ENCODE assay signal across 9 cellular contexts in genomic region chr19:21482863-21483276, GRCh38. TPM values are rescaled to one million over a fixed set of nuclear protein-coding genes. Genes with fewer than 3 reads are reported as not detected.
DNase-seq lines count a peak whose midpoint lies in the region; ATAC-seq, FAIRE-seq and TF ChIP-seq lines count a peak whose summit lies in the region.
"Had no signal": no experiment of that assay in that cellular context is flagged by ENCODE, and none has a peak within 500 bp of the region (broad histone marks: within the 10 kb centered on the region; RNA-seq: fewer than 3 reads in every experiment).

No MANE protein-coding gene starts in this region.

- no peaks in the 10 kb centered on the region for H3K4me1 ChIP-seq in HepG2 (ENCODE audit: insufficient read depth, low read length)
- H3K4me1 ChIP-seq: BLaER1 treated with 17β-estradiol and CSF1 and Interleukin-3, amounts not matched to agents 10 nM and 100 nM had no signal

- 58% methylated on average over 15 of the region's 18 CpGs for WGBS in HepG2 (ENCODE audit: low lambda C conversion rate)

- no peak overlapping the region for H2AFZ ChIP-seq in HepG2 (ENCODE audit: low read length)

- intact Hi-C loops in MCF 10A (cut with micrococcal nuclease) (no loop called here), HepG2 (cut with micrococcal nuclease; ENCODE audit: unreplicated experiment) (no loop called here)

- TF ChIP-seq RAD21 in HepG2 (CRISPR knock-in tag; IDR thresholded peaks at IDR 0.05) = no peak

- POLR2A ChIA-PET in MCF 10A (lab: Yijun Ruan, JAX) = interaction anchor here (0.7 kb wide), 1 partner anchor 788 kb away, joined by 3 read pairs; no protein-coding TSS in a partner anchor
- POLR2A ChIA-PET in HepG2 (lab: Yijun Ruan, JAX) = no interaction called here

- H3K27ac Mint-ChIP-seq in MCF 10A (ENCODE audit: low read depth, unreplicated experiment) = no peak overlapping the region

- H3K36me3 Mint-ChIP-seq in MCF 10A (ENCODE audit: insufficient read depth, unreplicated experiment) = no peaks in the 10 kb centered on the region

- H3K9me3 ChIP-seq in HepG2 (ENCODE audit: low read length) = peaks cover 56% of the 10 kb centered on the region

- H3K79me2 ChIP-seq in HepG2 (ENCODE audit: insufficient read depth, low read length) = no peaks in the 10 kb centered on the region

- H3K27ac ChIP-seq in VCaP = peak overlapping the region; percentile 18; the same call in 1 of the 2 replicates
- H3K27ac ChIP-seq in HepG2 (ENCODE audit: extremely low read length, insufficient read depth, low read length) = no peak overlapping the region
- H3K27ac ChIP-seq: BLaER1 treated with 17β-estradiol and CSF1 and Interleukin-3, amounts not matched to agents 10 nM and 100 nM had no signal

- no peaks in the 10 kb centered on the region for H4K20me1 ChIP-seq in HepG2 (ENCODE audit: insufficient read depth, low read length)
- H4K20me1 ChIP-seq: BLaER1 treated with 17β-estradiol and CSF1 and Interleukin-3, amounts not matched to agents 10 nM and 100 nM had no signal

- peak; percentile 91 for TF ChIP-seq CTCF in VCaP (conservative IDR thresholded peaks at IDR 0.05)
- TF ChIP-seq CTCF in MCF 10A (IDR thresholded peaks at IDR 0.05; ENCODE audit: unreplicated experiment) = peak; percentile 30
- peak; percentile 55 for TF ChIP-seq CTCF in HepG2 (CRISPR knock-in tag; IDR thresholded peaks at IDR 0.05)

- no peaks in the 10 kb centered on the region for H3K36me3 ChIP-seq in HepG2 (replicated peaks in 1 of 2; ENCODE audit: control insufficient read depth in 1 of 2, insufficient read depth in 2 of 2, low read length in 2 of 2)

- peak; percentile 1 for DNase-seq in NCI-H2107 (lab: John Stamatoyannopoulos, UW)
- no peak for DNase-seq in NCI-H2107 treated with DMSO at 0.1 percent for 48 hours (lab: John Stamatoyannopoulos, UW; ENCODE audit: unreplicated experiment)
- peak; percentile 15 for DNase-seq in MCF 10A (ENCODE audit: unreplicated experiment)
- DNase-seq in HepG2 (ENCODE audit: low spot score) = peak; percentile 6
- DNase-seq in stimulated activated CD8-positive, alpha-beta memory T cell treated with anti-CD3 and anti-CD28 coated beads, Interleukin-15, amount 100 ng/mL, for 1 hour (ENCODE audit: low read depth) = peak; percentile 35
- no peak for DNase-seq in glomerular visceral epithelial cell (ENCODE audit: extremely low spot score)

- FAIRE-seq in HepG2 (lab: Jason Lieb, UNC) = no peak

- ATAC-seq in HepG2 = peak; percentile 76
- no peak for ATAC-seq in HG03354 (IDR thresholded peaks at IDR 0.05; ENCODE audit: poor library complexity, severe bottlenecking, unreplicated experiment)

- no peak for TF ChIP-seq POLR2A in HepG2 (IDR thresholded peaks at IDR 0.05; ENCODE audit: insufficient read depth in 1 of 2, low read depth in 2 of 2, low read length in 2 of 2)

- no peak for TF ChIP-seq EP300 in HepG2 (IDR thresholded peaks at IDR 0.05; ENCODE audit: low read depth in 2 of 2, low read length in 2 of 2)
- TF ChIP-seq EP300 in HepG2 (CRISPR knock-in tag; IDR thresholded peaks at IDR 0.05; ENCODE audit: borderline replicate concordance) = no peak

- H3K4me1 Mint-ChIP-seq in MCF 10A (ENCODE audit: insufficient read depth, unreplicated experiment) = no peaks in the 10 kb centered on the region

- H3K27me3 ChIP-seq in HepG2 (ENCODE audit: control insufficient read depth in 1 of 2, insufficient read depth in 2 of 2, low read length in 2 of 2) = no peaks in the 10 kb centered on the region
- H3K27me3 ChIP-seq: BLaER1 treated with 17β-estradiol and CSF1 and Interleukin-3, amounts not matched to agents 10 nM and 100 nM had no signal

- no peak overlapping the region for H3K9ac ChIP-seq in HepG2 (ENCODE audit: insufficient read depth, low read depth, low read length)
- H3K9ac ChIP-seq: BLaER1 treated with 17β-estradiol and CSF1 and Interleukin-3, amounts not matched to agents 10 nM and 100 nM had no signal

- H3K4me3 ChIP-seq in HepG2 (replicated peaks in 1 of 3; ENCODE audit: insufficient read depth in 1 of 3, low read depth in 2 of 3, low read length in 3 of 3) = no peak overlapping the region

- no TSS peak for BruUV-seq in MCF 10A (replicated peaks; lab: Mats Ljungman, UMichigan)
- no TSS peak for BruUV-seq in HepG2 (replicated peaks; lab: Mats Ljungman, UMichigan)

- H3K4me2 ChIP-seq in HepG2 (ENCODE audit: low read depth, low read length) = no peak overlapping the region
- H3K4me2 ChIP-seq: BLaER1 treated with 17β-estradiol and CSF1 and Interleukin-3, amounts not matched to agents 10 nM and 100 nM had no signal

- CTCF ChIA-PET in MCF 10A (lab: Yijun Ruan, JAX) (interaction anchor here (0.7 kb wide), 1 partner anchor 231 kb away, joined by 3 read pairs; no protein-coding TSS in a partner anchor), HepG2 (lab: Yijun Ruan, JAX; ENCODE audit: low intra/inter-chr PET ratio, low total read pairs) (no interaction called here)

- peaks cover 34% of the 10 kb centered on the region for H3K9me3 Mint-ChIP-seq in MCF 10A (ENCODE audit: unreplicated experiment)

- H3K4me3 Mint-ChIP-seq in MCF 10A (ENCODE audit: unreplicated experiment) = no peak overlapping the region

- in situ Hi-C loops in HepG2 (cut with HindIII; ENCODE audit: extremely low pct_ligation_motif_present, low pct_unique_long_range_greater_than_20kb) = no loop called here

- H3K27me3 Mint-ChIP-seq in MCF 10A (ENCODE audit: insufficient read depth, unreplicated experiment) = no peaks in the 10 kb centered on the region

TF ChIP-seq in HepG2, 621 proteins besides CTCF, POLR2A, EP300 and RAD21:
- no peak for TF ChIP-seq SOX6 (IDR thresholded peaks at IDR 0.05)
- no peak for TF ChIP-seq SOX6 (CRISPR knock-in tag; IDR thresholded peaks at IDR 0.05)
- peak; percentile 75 for TF ChIP-seq STAG1 (CRISPR knock-in tag; IDR thresholded peaks at IDR 0.05)
- no peak for TF ChIP-seq DDIT3 (CRISPR knock-in tag; IDR thresholded peaks at IDR 0.05)
- no peak for TF ChIP-seq RELA (CRISPR knock-in tag; IDR thresholded peaks at IDR 0.05)

RNA-seq across cellular contexts. Expression of gene ZNF429, which starts 22.5 kb away (rescaled TPM):
- total RNA-seq in MCF 10A (2022) = 3.7 and 4.0 TPM in 2 replicates
- 3.3 and 5.9 TPM in 2 replicates for total RNA-seq in HepG2 (2016; rRNA removed; fragmentation: Illumina TruSeq; extraction: Trizol)
- 1.6 and 1.7 TPM in 2 replicates for total RNA-seq in HepG2 (2016; cell fraction: cytosol; rRNA removed; fragmentation: Illumina TruSeq; extraction: Trizol; ENCODE audit: low read depth)
- total RNA-seq in HepG2 (2016; cell fraction: insoluble cytoplasmic fraction; rRNA removed; fragmentation: Illumina TruSeq; extraction: Trizol) = 4.3 and 4.7 TPM in 2 replicates
- total RNA-seq in HepG2 (2016; cell fraction: membrane; rRNA removed; fragmentation: Illumina TruSeq; extraction: Trizol) = 5.2 and 5.4 TPM in 2 replicates
- 5.0 and 5.5 TPM in 2 replicates for total RNA-seq in HepG2 (2016; cell fraction: nucleus; rRNA removed; fragmentation: Illumina TruSeq; extraction: Trizol)
- polyA plus RNA-seq in HepG2 (2011; rRNA removed) = 3.2 and 3.4 TPM in 2 replicates
- polyA plus RNA-seq in HepG2 (2011; cell fraction: cytosol; rRNA removed) = 2.7 and 3.3 TPM in 2 replicates
- polyA plus RNA-seq in HepG2 (2011; cell fraction: nucleus; rRNA removed) = 4.4 and 5.2 TPM in 2 replicates
- polyA plus RNA-seq in HepG2 (2012) = 1.8 and 2.8 TPM in 2 replicates
- polyA plus RNA-seq in HepG2 (2016; cell fraction: cytosol; fragmentation: Illumina TruSeq; extraction: Trizol; ENCODE audit: low read depth) = 1.7 and 1.8 TPM in 2 replicates
- polyA plus RNA-seq in HepG2 (2016; cell fraction: insoluble cytoplasmic fraction; fragmentation: Illumina TruSeq; extraction: Trizol; ENCODE audit: low read depth) = 3.7 and 4.1 TPM in 2 replicates
- 3.3 and 3.7 TPM in 2 replicates for polyA plus RNA-seq in HepG2 (2016; cell fraction: membrane; fragmentation: Illumina TruSeq; extraction: Trizol; ENCODE audit: low read depth)
- 3.6 and 4.8 TPM in 2 replicates for polyA plus RNA-seq in HepG2 (2016; cell fraction: nucleus; fragmentation: Illumina TruSeq; extraction: Trizol; ENCODE audit: insufficient read depth, low read depth)
- polyA minus RNA-seq in HepG2 (2011; rRNA and poly(A)+ RNA removed; ENCODE audit: low replicate concordance) = 5.1 TPM in 1 of 2 replicates, not detected in the other
- 1.8 and 2.8 TPM in 2 replicates for polyA minus RNA-seq in HepG2 (2011; cell fraction: cytosol; rRNA and poly(A)+ RNA removed)
- 9.9 and 11.6 TPM in 2 replicates for polyA minus RNA-seq in HepG2 (2011; cell fraction: nucleus; rRNA and poly(A)+ RNA removed)

Comparison
In these comparisons a context has a peak if more than half of its experiments do, and no peak if none do; other contexts are left out.
1. DNase-seq: peak in NCI-H2107 (single experiment), MCF 10A (single experiment), HepG2 (single experiment) and stimulated activated CD8-positive, alpha-beta memory T cell treated with anti-CD3 and anti-CD28 coated beads, Interleukin-15, amount 100 ng/mL, for 1 hour (single experiment); none in NCI-H2107 treated with DMSO at 0.1 percent for 48 hours (single experiment) and glomerular visceral epithelial cell (single experiment).
2. CTCF ChIP-seq: peak in every context shown above with its lines; median percentile 91 in VCaP; 55 in HepG2; 30 in MCF 10A.